25 cellular contexts compared by ENCODE assay signal in genomic region chr5:132665681-132666080, GRCh38. TPM values are rescaled to one million over a fixed set of nuclear protein-coding genes. Genes with fewer than 3 reads are reported as not detected.
"Had no signal": no experiment of that assay in that cellular context is flagged by ENCODE, and none has a peak within 500 bp of the region (broad histone marks: within the 10 kb centered on the region; RNA-seq: fewer than 3 reads in every experiment).

No MANE protein-coding gene starts in this region.

- H3K27me3 ChIP-seq: body of pancreas had no signal

- H3K27me3 Mint-ChIP-seq: activated CD4-positive, alpha-beta T cell treated with anti-CD3 and anti-CD28 coated beads for 36 hours; activated CD8-positive, alpha-beta memory T cell treated with anti-CD3 and anti-CD28 coated beads, Interleukin-2, amount 10 ng/mL, durations not matched to agents 7 days and 5 days; activated naive CD4-positive, alpha-beta T cell treated with anti-CD3 and anti-CD28 coated beads, Interleukin-2, amount 50 U/mL, for 24 hours had no signal

- ATAC-seq: activated CD4-positive, alpha-beta T cell treated with anti-CD3 and anti-CD28 coated beads for 36 hours; activated CD8-positive, alpha-beta memory T cell treated with anti-CD3 and anti-CD28 coated beads, Interleukin-2, amount 10 ng/mL, durations not matched to agents 7 days and 5 days; activated CD8-positive, alpha-beta T cell treated with anti-CD3 and anti-CD28 coated beads, Interleukin-2, amount 10 ng/mL, durations not matched to agents 7 days and 5 days; body of pancreas; Panc1; Right ventricle myocardium inferior had no signal

- H3K27ac ChIP-seq: body of pancreas, SK-N-MC, VCaP had no signal

- H3K9me3 Mint-ChIP-seq: activated naive CD4-positive, alpha-beta T cell treated with anti-CD3 and anti-CD28 coated beads, Interleukin-2, amount 50 U/mL, for 24 hours had no signal

- H3K4me1 ChIP-seq: body of pancreas had no signal

- H3K4me3 Mint-ChIP-seq: activated CD4-positive, alpha-beta T cell treated with anti-CD3 and anti-CD28 coated beads for 36 hours; activated CD8-positive, alpha-beta memory T cell treated with anti-CD3 and anti-CD28 coated beads, Interleukin-2, amount 10 ng/mL, durations not matched to agents 7 days and 5 days; activated CD8-positive, alpha-beta T cell treated with anti-CD3 and anti-CD28 coated beads, Interleukin-2, amount 10 ng/mL, durations not matched to agents 7 days and 5 days; activated naive CD4-positive, alpha-beta T cell treated with anti-CD3 and anti-CD28 coated beads, Interleukin-2, amount 50 U/mL, for 24 hours had no signal

- H3K27ac Mint-ChIP-seq: activated CD4-positive, alpha-beta T cell treated with anti-CD3 and anti-CD28 coated beads for 36 hours; activated CD8-positive, alpha-beta memory T cell treated with anti-CD3 and anti-CD28 coated beads, Interleukin-2, amount 10 ng/mL, durations not matched to agents 7 days and 5 days; activated CD8-positive, alpha-beta T cell treated with anti-CD3 and anti-CD28 coated beads, Interleukin-2, amount 10 ng/mL, durations not matched to agents 7 days and 5 days; activated naive CD4-positive, alpha-beta T cell treated with anti-CD3 and anti-CD28 coated beads, Interleukin-2, amount 50 U/mL, for 24 hours had no signal

- H3K4me3 ChIP-seq: body of pancreas, SK-N-MC had no signal

- H3K4me1 Mint-ChIP-seq: activated naive CD4-positive, alpha-beta T cell treated with anti-CD3 and anti-CD28 coated beads, Interleukin-2, amount 50 U/mL, for 24 hours had no signal

- H3K9me3 ChIP-seq: body of pancreas had no signal

- DNase-seq: activated CD4-positive, alpha-beta T cell treated with anti-CD3 and anti-CD28 coated beads for 36 hours; activated CD4-positive, CD25-positive, alpha-beta regulatory T cell; activated CD8-positive, alpha-beta memory T cell treated with anti-CD3 and anti-CD28 coated beads, Interleukin-2, amount 10 ng/mL, durations not matched to agents 7 days and 5 days; activated CD8-positive, alpha-beta T cell treated with anti-CD3 and anti-CD28 coated beads, Interleukin-2, amount 10 ng/mL, durations not matched to agents 7 days and 5 days; activated naive CD4-positive, alpha-beta T cell; activated T-cell treated with anti-CD3 and anti-CD28 coated beads, Interleukin-2, amount 50 U/mL, for 48 hours; aorta; body of pancreas; central memory CD4-positive, alpha-beta T cell; Kasumi-1; KBM-7; NCI-H1105 treated with DMSO at 0.1 percent for 48 hours; NCI-H1436 treated with DMSO at 0.1 percent for 48 hours; NCI-H187; NCI-H2081; NCI-H510A treated with DMSO at 0.1 percent for 48 hours; NCI-H69; NK-92 treated with Interleukin-12 subunit alpha and Interleukin-12 subunit beta, amount 100 ng/mL, for 24 hours; RPMI8226 had no signal

- H3K36me3 Mint-ChIP-seq: activated CD8-positive, alpha-beta memory T cell treated with anti-CD3 and anti-CD28 coated beads, Interleukin-2, amount 10 ng/mL, durations not matched to agents 7 days and 5 days; activated naive CD4-positive, alpha-beta T cell treated with anti-CD3 and anti-CD28 coated beads, Interleukin-2, amount 50 U/mL, for 24 hours had no signal

RNA-seq across cellular contexts. Expression of gene IL13, which starts 7.7 kb away (rescaled TPM):
- total RNA-seq: aorta, body of pancreas, bronchial epithelial cell, Right ventricle myocardium inferior had no signal

RNA-seq across cellular contexts. Expression of gene IL4, which starts 8.1 kb away (rescaled TPM):
- total RNA-seq: activated CD8-positive, alpha-beta T cell treated with anti-CD3 and anti-CD28 coated beads, Interleukin-2, amount 10 ng/mL, durations not matched to agents 7 days and 5 days; aorta; body of pancreas; bronchial epithelial cell; Right ventricle myocardium inferior had no signal
- polyA plus RNA-seq: aorta had no signal
